ENCODE assay signal across 19 cellular contexts in genomic region chr5:33479321-33479720, GRCh38.
"Had no signal": no experiment of that assay in that cellular context is flagged by ENCODE, and none has a peak within 500 bp of the region (broad histone marks: within the 10 kb centered on the region; RNA-seq: fewer than 3 reads in every experiment).

No MANE protein-coding gene starts in this region.

- H3K27ac ChIP-seq: ascending aorta, cardiac muscle cell, heart left ventricle, neural progenitor cell, skin epidermis, thyroid gland, uterus had no signal

- H3K4me2 ChIP-seq: neural progenitor cell had no signal

- H3K36me3 ChIP-seq: neural progenitor cell, uterus had no signal

- H3K27me3 ChIP-seq: ascending aorta, cardiac muscle cell, heart left ventricle, neural progenitor cell, thyroid gland, uterus had no signal

- H3K4me1 ChIP-seq: ascending aorta, heart left ventricle, thyroid gland, uterus had no signal

- ATAC-seq: activated naive CD8-positive, alpha-beta T cell treated with anti-CD3 and anti-CD28 coated beads, Interleukin-2, amount 50 U/mL, for 24 hours; activated T-helper 17 cell treated with anti-CD3 and anti-CD28 coated beads, Interleukin-2, amount 50 U/mL, for 72 hours; heart left ventricle; left ventricle myocardium superior; stimulated activated naive B cell treated with anti-CD40 and anti-IgM and Interleukin-4, amounts not matched to agents 10 μg/mL and 1 μg/mL and 100 μg/mL, for 72 hours had no signal

- H2AFZ ChIP-seq: neural progenitor cell had no signal

- H3K9ac ChIP-seq: neural progenitor cell had no signal

- H3K4me3 ChIP-seq: ascending aorta, cardiac muscle cell, heart left ventricle, neural progenitor cell, skin epidermis, thyroid gland, uterus had no signal

- H3K9me3 ChIP-seq: ascending aorta, heart left ventricle, thyroid gland, uterus had no signal

- DNase-seq: activated CD4-positive, CD25-positive, alpha-beta regulatory T cell treated with anti-CD3 and anti-CD28 coated beads, Interleukin-2, amount 50 U/mL, for 72 hours; activated naive CD4-positive, alpha-beta T cell treated with anti-CD3 and anti-CD28 coated beads for 36 hours; activated naive CD8-positive, alpha-beta T cell treated with anti-CD3 and anti-CD28 coated beads, Interleukin-2, amount 50 U/mL, for 24 hours; heart left ventricle; immature natural killer cell; left ventricle myocardium superior; posterior cingulate gyrus; stimulated activated CD4-positive, alpha-beta T cell treated with anti-CD3 and anti-CD28 coated beads, Interleukin-15, amount 100 ng/mL, for 24 hours; stimulated activated CD4-positive, alpha-beta T cell treated with anti-CD3 and anti-CD28 coated beads, Interleukin-4, amount 100 ng/mL, for 1 hour; stimulated activated naive B cell treated with anti-CD40 and anti-IgM and Interleukin-4, amounts not matched to agents 10 μg/mL and 1 μg/mL and 100 μg/mL, for 72 hours; T-helper 1 cell; T1000; thyroid gland; uterus had no signal
